10 cellular contexts compared by ENCODE assay signal in genomic region chr10:17144757-17145156, GRCh38. TPM values are rescaled to one million over a fixed set of nuclear protein-coding genes. Genes with fewer than 3 reads are reported as not detected.
DNase-seq lines count a peak whose midpoint lies in the region; ATAC-seq and TF ChIP-seq lines count a peak whose summit lies in the region.
"Had no signal": no experiment of that assay in that cellular context is flagged by ENCODE, and none has a peak within 500 bp of the region (broad histone marks: within the 10 kb centered on the region; RNA-seq: fewer than 3 reads in every experiment).

No MANE protein-coding gene starts in this region.

- POLR2A ChIA-PET in HEK293 (lab: Yijun Ruan, JAX), result no interaction called here

- H3K4me1 Mint-ChIP-seq in activated CD8-positive, alpha-beta memory T cell treated with anti-CD3 and anti-CD28 coated beads, Interleukin-2, amount 10 ng/mL, durations not matched to agents 7 days and 5 days, result peaks cover 21% of the 10 kb centered on the region

- peak; percentile 74 for ATAC-seq in activated CD8-positive, alpha-beta memory T cell treated with anti-CD3 and anti-CD28 coated beads, Interleukin-2, amount 10 ng/mL, durations not matched to agents 7 days and 5 days
- peak; percentile 72 for ATAC-seq in foreskin keratinocyte
- ATAC-seq in HG02759 (IDR thresholded peaks at IDR 0.05; ENCODE audit: unreplicated experiment), result no peak
- ATAC-seq: esophagus mucosa had no signal

- H3K27me3 ChIP-seq in foreskin keratinocyte, result no peaks in the 10 kb centered on the region
- H3K27me3 ChIP-seq: BE2C had no signal

- H3K27me3 Mint-ChIP-seq in activated CD8-positive, alpha-beta memory T cell treated with anti-CD3 and anti-CD28 coated beads, Interleukin-2, amount 10 ng/mL, durations not matched to agents 7 days and 5 days, result no peaks in the 10 kb centered on the region

- no peaks in the 10 kb centered on the region for H3K9me3 Mint-ChIP-seq in activated CD8-positive, alpha-beta memory T cell treated with anti-CD3 and anti-CD28 coated beads, Interleukin-2, amount 10 ng/mL, durations not matched to agents 7 days and 5 days (ENCODE audit: low read depth)

- H3K4me1 ChIP-seq in HEK293 (ENCODE audit: control insufficient read depth, insufficient read depth, low read length) (peaks cover under 1% of the 10 kb centered on the region; the same call in 1 of the 2 replicates), foreskin keratinocyte (no peaks in the 10 kb centered on the region)

- TF ChIP-seq CTCF in AG10803 (conservative IDR thresholded peaks at IDR 0.05; ENCODE audit: low read length) (no peak), HEK293 (tag by site-specific recombination; IDR thresholded peaks at IDR 0.05) (no peak), foreskin keratinocyte (conservative IDR thresholded peaks at IDR 0.05) (no peak), GM13976 (IDR thresholded peaks at IDR 0.05; ENCODE audit: borderline replicate concordance, control extremely low read depth, extremely low read depth, insufficient read depth, missing control alignments) (no peak)

- H3K4me3 Mint-ChIP-seq in activated CD8-positive, alpha-beta memory T cell treated with anti-CD3 and anti-CD28 coated beads, Interleukin-2, amount 10 ng/mL, durations not matched to agents 7 days and 5 days, result no peak overlapping the region

- peak overlapping the region; percentile 64 for H3K27ac Mint-ChIP-seq in activated CD8-positive, alpha-beta memory T cell treated with anti-CD3 and anti-CD28 coated beads, Interleukin-2, amount 10 ng/mL, durations not matched to agents 7 days and 5 days

- H3K4me3 ChIP-seq in AG10803 (ENCODE audit: low read length), result no peak overlapping the region
- no peak overlapping the region for H3K4me3 ChIP-seq in HEK293 (ENCODE audit: low read depth, low read length)

- no peaks in the 10 kb centered on the region for H3K36me3 ChIP-seq in HEK293 (ENCODE audit: control insufficient read depth in 2 of 2, insufficient read depth in 1 of 2, low read length in 2 of 2)
- H3K36me3 ChIP-seq: BE2C had no signal

- in situ Hi-C loops in GM13976 (cut with MboI; ENCODE audit: low sequenced_read_pairs, unreplicated experiment), result no loop called here

- peak; percentile 22 for DNase-seq in AG10803 (ENCODE audit: low read depth)
- DNase-seq in activated CD8-positive, alpha-beta memory T cell treated with anti-CD3 and anti-CD28 coated beads, Interleukin-2, amount 10 ng/mL, durations not matched to agents 7 days and 5 days, result peak; percentile 70
- peak; percentile 67 to 79 for DNase-seq in foreskin keratinocyte
- no peak for DNase-seq in GM13976 (ENCODE audit: low spot score)
- no peak for DNase-seq in SIG-M5 (lab: John Stamatoyannopoulos, UW)
- no peak for DNase-seq in LoVo (ENCODE audit: low spot score)
- DNase-seq: BE2C had no signal

- no peaks in the 10 kb centered on the region for H3K9me3 ChIP-seq in HEK293 (ENCODE audit: control insufficient read depth, insufficient read depth, low read depth, low read length)
- H3K9me3 ChIP-seq: BE2C had no signal

- H3K36me3 Mint-ChIP-seq in activated CD8-positive, alpha-beta memory T cell treated with anti-CD3 and anti-CD28 coated beads, Interleukin-2, amount 10 ng/mL, durations not matched to agents 7 days and 5 days, result peaks cover 8% of the 10 kb centered on the region

- CTCF ChIA-PET in HEK293 (lab: Yijun Ruan, JAX), result interaction anchor here (0.6 to 0.7 kb wide), 2 partner anchors 146 to 1710 kb away, joined by 3 to 4 read pairs; no protein-coding TSS in a partner anchor
- CTCF ChIA-PET in activated CD8-positive, alpha-beta memory T cell treated with anti-CD3 and anti-CD28 coated beads, Interleukin-2, amount 10 ng/mL, durations not matched to agents 7 days and 5 days (lab: Charles Lee), result interaction anchor here (1.9 kb wide), 1 partner anchor 86 kb away, joined by 7 read pairs; no protein-coding TSS in a partner anchor

- no peak overlapping the region for H3K27ac ChIP-seq in HEK293 (ENCODE audit: extremely low read depth, low read depth, low read length)
- peak overlapping the region; percentile 57 for H3K27ac ChIP-seq in foreskin keratinocyte

TF ChIP-seq in HEK293, 187 proteins besides CTCF, POLR2A, EP300 and RAD21:
- TF ChIP-seq SALL2 (tag by site-specific recombination; IDR thresholded peaks at IDR 0.05; ENCODE audit: borderline replicate concordance) (no peak), PRDM6 (tag by site-specific recombination; IDR thresholded peaks at IDR 0.05) (0 out of 2 replicates have a peak, but pooled peaks have one; percentile 26), MZF1 (tag by site-specific recombination; IDR thresholded peaks at IDR 0.05; ENCODE audit: borderline replicate concordance) (peak; percentile 35; the same call in 1 of the 2 replicates), KLF1 (tag by site-specific recombination; IDR thresholded peaks at IDR 0.05) (0 out of 2 replicates have a peak, but pooled peaks have one; percentile 20), ZNF530 (tag by site-specific recombination; IDR thresholded peaks at IDR 0.05; ENCODE audit: low read depth) (no peak)
TF ChIP-seq in HEK293: peak in this region for 3.

RNA-seq across cellular contexts. Expression of gene CUBN, which starts 15.1 kb away (rescaled TPM):
- total RNA-seq in activated CD8-positive, alpha-beta memory T cell treated with anti-CD3 and anti-CD28 coated beads, Interleukin-2, amount 10 ng/mL, durations not matched to agents 7 days and 5 days, result 1 to 10 TPM in 1 of 2 experiments, under 1 TPM in 1; 0.56 to 1.1 TPM
- 0.07 and 0.10 TPM in 2 replicates for total RNA-seq in foreskin keratinocyte
- 0.01 and 0.06 TPM in 2 replicates for polyA plus RNA-seq in foreskin keratinocyte

RNA-seq across cellular contexts. Expression of gene TRDMT1, which starts 56.7 kb away (rescaled TPM):
- 1 to 10 TPM; 7.7 to 9.2 TPM for total RNA-seq in activated CD8-positive, alpha-beta memory T cell treated with anti-CD3 and anti-CD28 coated beads, Interleukin-2, amount 10 ng/mL, durations not matched to agents 7 days and 5 days
- total RNA-seq in foreskin keratinocyte, result 5.3 and 5.7 TPM in 2 replicates
- 2.8 and 3.2 TPM in 2 replicates for polyA plus RNA-seq in foreskin keratinocyte

Comparison
In these comparisons a context has a peak if more than half of its experiments do, and no peak if none do; other contexts are left out.
1. DNase-seq: peak in AG10803 (single experiment), activated CD8-positive, alpha-beta memory T cell treated with anti-CD3 and anti-CD28 coated beads, Interleukin-2, amount 10 ng/mL, durations not matched to agents 7 days and 5 days (single experiment) and foreskin keratinocyte (2 of 2); none in GM13976 (single experiment), SIG-M5 (single experiment) and LoVo (single experiment).